Comparison of ENCODE assay signal across 8 cellular contexts in genomic region chr4:104490770-104491395, GRCh38. TPM values are rescaled to one million over a fixed set of nuclear protein-coding genes. Genes with fewer than 3 reads are reported as not detected.
A peak's percentile ranks its signal among the peaks of the same experiment; 100 is the strongest.
DNase-seq lines count a peak whose midpoint lies in the region; ATAC-seq and TF ChIP-seq lines count a peak whose summit lies in the region.

No MANE protein-coding gene starts in this region.

- CTCF ChIA-PET in Calu3 (lab: Charles Lee), result interaction anchor here (0.6 kb wide), 2 partner anchors 102 to 960 kb away, joined by 3 to 6 read pairs; no protein-coding TSS in a partner anchor
- CTCF ChIA-PET in PC-3 (lab: Charles Lee), result no interaction called here

- POLR2A ChIA-PET in PC-3 (lab: Charles Lee; ENCODE audit: unreplicated experiment), result no interaction called here
- POLR2A ChIA-PET in naive thymus-derived CD8-positive, alpha-beta T cell (lab: Charles Lee), result no interaction called here

- peak overlapping the region; percentile 86 for H3K4me2 ChIP-seq in PC-3 (ENCODE audit: low read length)

- H3K4me1 Mint-ChIP-seq in Calu3 (ENCODE audit: low read depth, unreplicated experiment), result peaks cover 14% of the 10 kb centered on the region
- H3K4me1 Mint-ChIP-seq in naive thymus-derived CD8-positive, alpha-beta T cell, result peaks cover 21 to 55% (median 38%) of the 10 kb centered on the region in 4 donors

- no peaks in the 10 kb centered on the region for H3K9me3 Mint-ChIP-seq in Calu3 (ENCODE audit: low read depth, unreplicated experiment)
- H3K9me3 Mint-ChIP-seq in naive thymus-derived CD8-positive, alpha-beta T cell, result no peaks in the 10 kb centered on the region

- peak; percentile 71 for DNase-seq in Calu3
- DNase-seq in PC-3, result peak; percentile 38
- peak; percentile 27 for DNase-seq in activated T-helper 1 cell treated with Interleukin-2 at 50 U/mL for 16 hours (ENCODE audit: low read depth)
- DNase-seq in fibroblast of the aortic adventitia (ENCODE audit: low read depth), result peak; percentile 28
- peak in 9 of 10 donors; percentile 15 to 71 (median 39) for DNase-seq in naive thymus-derived CD8-positive, alpha-beta T cell
- DNase-seq in tibial nerve (ENCODE audit: low spot score in 2 of 2), result peak; percentile 35 to 46

- peak overlapping the region; percentile 82 for H2AFZ ChIP-seq in PC-3 (ENCODE audit: low read length)

- H3K4me3 Mint-ChIP-seq in Calu3 (ENCODE audit: low read depth, unreplicated experiment), result peak overlapping the region; percentile 75
- peak overlapping the region; percentile 75 to 92 (median 84) for H3K4me3 Mint-ChIP-seq in naive thymus-derived CD8-positive, alpha-beta T cell

- H3K27me3 ChIP-seq in HUES6 (ENCODE audit: control insufficient read depth, insufficient read depth, low read length), result peaks cover 15% of the 10 kb centered on the region; the same call in 1 of the 2 replicates
- peaks cover 18% of the 10 kb centered on the region; the same call in 1 of the 2 replicates for H3K27me3 ChIP-seq in PC-3 (ENCODE audit: low read length)
- no peaks in the 10 kb centered on the region for H3K27me3 ChIP-seq in tibial nerve

- peak overlapping the region; percentile 73 for H3K9ac ChIP-seq in HUES6 (ENCODE audit: low read length)
- H3K9ac ChIP-seq in PC-3 (ENCODE audit: low read length), result no peak overlapping the region

- no peak for TF ChIP-seq EP300 in tibial nerve (IDR thresholded peaks at IDR 0.05)

- no peak for TF ChIP-seq CTCF in Calu3 (IDR thresholded peaks at IDR 0.05; ENCODE audit: unreplicated experiment)
- TF ChIP-seq CTCF in PC-3 (conservative IDR thresholded peaks at IDR 0.05; ENCODE audit: low read depth, low read length), result no peak
- no peak for TF ChIP-seq CTCF in fibroblast of the aortic adventitia (IDR thresholded peaks at IDR 0.05; ENCODE audit: insufficient read depth, low read length)
- TF ChIP-seq CTCF in tibial nerve (IDR thresholded peaks at IDR 0.05), result no peak

- H3K27me3 Mint-ChIP-seq in Calu3 (ENCODE audit: unreplicated experiment), result no peaks in the 10 kb centered on the region
- peaks cover 43 to 69% (median 52%) of the 10 kb centered on the region in 5 donors for H3K27me3 Mint-ChIP-seq in naive thymus-derived CD8-positive, alpha-beta T cell

- H4K20me1 ChIP-seq in PC-3 (ENCODE audit: low read length), result no peaks in the 10 kb centered on the region

- no peak for TF ChIP-seq POLR2A in tibial nerve (IDR thresholded peaks at IDR 0.05)

- peak overlapping the region; percentile 30 for H3K27ac Mint-ChIP-seq in Calu3 (ENCODE audit: unreplicated experiment)
- peak overlapping the region in 3 of 10 donors; percentile 9 to 59 (median 31) for H3K27ac Mint-ChIP-seq in naive thymus-derived CD8-positive, alpha-beta T cell

- no peaks in the 10 kb centered on the region for H3K9me2 ChIP-seq in PC-3 (replicated peaks; ENCODE audit: low read length)

- H3K9me3 ChIP-seq in HUES6 (ENCODE audit: control insufficient read depth, insufficient read depth, low read depth, low read length) (no peaks in the 10 kb centered on the region), PC-3 (ENCODE audit: low read length) (no peaks in the 10 kb centered on the region), tibial nerve (no peaks in the 10 kb centered on the region)

- WGBS in tibial nerve, 2 donors, result 0 to 1% methylated on average over 15 to 28 of the region's 40 CpGs

- peak; percentile 30 for ATAC-seq in GM21515 (IDR thresholded peaks at IDR 0.05; ENCODE audit: unreplicated experiment)
- peak; percentile 41 for ATAC-seq in PC-3
- ATAC-seq in naive thymus-derived CD8-positive, alpha-beta T cell, result peak; percentile 65 to 73

- intact Hi-C loops in Calu3 (cut with micrococcal nuclease; ENCODE audit: unreplicated experiment) (no loop called here), PC-3 (cut with micrococcal nuclease) (no loop called here)

- H3K4me1 ChIP-seq in HUES6 (ENCODE audit: control insufficient read depth, insufficient read depth, low read length) (peaks cover 37% of the 10 kb centered on the region), PC-3 (ENCODE audit: insufficient read depth, low read length) (no peaks in the 10 kb centered on the region; the same call in 1 of the 2 replicates), tibial nerve (peaks cover 0 to 42% (median 2%) of the 10 kb centered on the region in 4 donors)

- H3K27ac ChIP-seq in HUES6 (ENCODE audit: low read depth, low read length) (no peak overlapping the region), PC-3 (ENCODE audit: low read length) (no peak overlapping the region), tibial nerve (peak overlapping the region in 2 of 4 donors; percentile 26 to 84)

- H3K36me3 Mint-ChIP-seq in Calu3 (ENCODE audit: insufficient read depth, unreplicated experiment), result peaks cover 37% of the 10 kb centered on the region
- no peaks in the 10 kb centered on the region for H3K36me3 Mint-ChIP-seq in naive thymus-derived CD8-positive, alpha-beta T cell

- H3K36me3 ChIP-seq in HUES6 (ENCODE audit: control insufficient read depth, insufficient read depth, low read length) (no peaks in the 10 kb centered on the region), PC-3 (ENCODE audit: low read depth, low read length) (no peaks in the 10 kb centered on the region), tibial nerve (no peaks in the 10 kb centered on the region)

- H3K79me2 ChIP-seq in PC-3 (ENCODE audit: low read length), result no peaks in the 10 kb centered on the region

- peak overlapping the region; percentile 78 for H3K4me3 ChIP-seq in HUES6 (ENCODE audit: low read depth, low read length)
- H3K4me3 ChIP-seq in PC-3 (ENCODE audit: low read length), result peak overlapping the region; percentile 67
- H3K4me3 ChIP-seq in fibroblast of the aortic adventitia (ENCODE audit: low read depth, low read length), result peak overlapping the region; percentile 65
- H3K4me3 ChIP-seq in tibial nerve, result peak overlapping the region; percentile 50 to 61 (median 54)

- no TSS peak for BruUV-seq in Calu3 (replicated peaks; lab: Mats Ljungman, UMichigan)
- no TSS peak for BruUV-seq in PC-3 (replicated peaks; lab: Mats Ljungman, UMichigan)

- no peaks in the 10 kb centered on the region for H3F3A ChIP-seq in PC-3 (ENCODE audit: low read length, unreplicated experiment)

RNA-seq across cellular contexts. Expression of gene CXXC4, which starts 3.8 kb away (rescaled TPM):
- 0.66 and 1.3 TPM in 2 replicates for total RNA-seq in Calu3 (2022)
- not detected in 2 replicates for total RNA-seq in PC-3 (2014; rRNA removed)
- total RNA-seq in fibroblast of the aortic adventitia (ENCODE audit: low replicate concordance), result under 0.01 TPM in 1 of 2 replicates, not detected in the other
- not detected for total RNA-seq in naive thymus-derived CD8-positive, alpha-beta T cell
- polyA plus RNA-seq in naive thymus-derived CD8-positive, alpha-beta T cell, result under 1 TPM in 1 of 3 donors, not detected in 2; 0.59 TPM
- total RNA-seq in tibial nerve, result 1 to 10 TPM; 2.5 to 4.2 (median 3.1) TPM
